Comparison of ENCODE assay signal across 1 cellular context in the genomic region with DNA sequence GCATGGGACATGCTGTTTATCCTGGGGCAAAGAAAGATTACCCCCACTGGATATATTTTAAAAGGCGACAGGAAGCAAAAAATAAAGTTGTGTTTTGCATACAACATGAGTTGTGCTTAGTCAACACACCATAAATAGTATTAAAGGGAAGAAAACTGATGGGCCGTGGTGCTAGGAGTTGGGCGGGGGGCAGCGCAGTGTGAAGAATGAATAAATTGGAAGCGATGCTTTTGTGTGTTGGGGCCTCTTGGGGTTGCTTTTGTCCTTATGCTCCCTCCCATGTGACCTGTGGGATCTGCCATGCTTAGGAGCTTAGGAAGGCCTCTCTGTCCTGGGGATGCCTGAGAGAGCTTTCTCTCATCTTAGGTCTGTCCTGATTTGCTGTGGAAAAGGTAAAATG.
TF ChIP-seq lines count a peak whose summit lies in the region.

No MANE protein-coding gene starts in this region.

TF ChIP-seq in A549, 52 proteins besides CTCF, POLR2A, EP300 and RAD21:
- no peak for TF ChIP-seq KDM5A (IDR thresholded peaks at IDR 0.05)
- TF ChIP-seq JUNB (IDR thresholded peaks at IDR 0.05): no peak
- no peak for TF ChIP-seq NFE2L2 (conservative IDR thresholded peaks at IDR 0.05; ENCODE audit: low read length)
- no peak for TF ChIP-seq REST (IDR thresholded peaks at IDR 0.05)
- no peak for TF ChIP-seq GATA3 (IDR thresholded peaks at IDR 0.05; ENCODE audit: borderline replicate concordance)
- TF ChIP-seq RNF2 (IDR thresholded peaks at IDR 0.05; ENCODE audit: borderline replicate concordance, low read depth): no peak
- no peak for TF ChIP-seq RFX5 (IDR thresholded peaks at IDR 0.05)
- TF ChIP-seq HEYL (CRISPR knock-in tag; IDR thresholded peaks at IDR 0.05): no peak
- TF ChIP-seq ELK1 (IDR thresholded peaks at IDR 0.05; ENCODE audit: low read depth, low read length): no peak
- TF ChIP-seq, protein P1, sequence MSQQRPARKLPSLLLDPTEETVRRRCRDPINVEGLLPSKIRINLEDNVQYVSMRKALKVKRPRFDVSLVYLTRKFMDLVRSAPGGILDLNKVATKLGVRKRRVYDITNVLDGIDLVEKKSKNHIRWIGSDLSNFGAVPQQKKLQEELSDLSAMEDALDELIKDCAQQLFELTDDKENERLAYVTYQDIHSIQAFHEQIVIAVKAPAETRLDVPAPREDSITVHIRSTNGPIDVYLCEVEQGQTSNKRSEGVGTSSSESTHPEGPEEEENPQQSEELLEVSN (IDR thresholded peaks at IDR 0.05; ENCODE audit: borderline replicate concordance, low read depth): no peak
- TF ChIP-seq FOSB (CRISPR knock-in tag; IDR thresholded peaks at IDR 0.05): no peak
- TF ChIP-seq NPAS2 (CRISPR knock-in tag; IDR thresholded peaks at IDR 0.05; ENCODE audit: borderline replicate concordance): no peak
- TF ChIP-seq CHD4 (IDR thresholded peaks at IDR 0.05; ENCODE audit: borderline replicate concordance): no peak
- TF ChIP-seq RCOR1 (IDR thresholded peaks at IDR 0.05; ENCODE audit: low read depth, low read length): no peak
- TF ChIP-seq TP53 (CRISPR knock-in tag; IDR thresholded peaks at IDR 0.05): no peak
- TF ChIP-seq MAFK (IDR thresholded peaks at IDR 0.05; ENCODE audit: partially characterized antibody): no peak
- TF ChIP-seq ZC3H11A (IDR thresholded peaks at IDR 0.05): no peak
- TF ChIP-seq ESRRA (IDR thresholded peaks at IDR 0.05; ENCODE audit: borderline replicate concordance, low read length): no peak
